In genomic region chr11:49151211-49151610, GRCh38 we compare ENCODE assay signal across 39 cellular contexts. TPM values are rescaled to one million over a fixed set of nuclear protein-coding genes. Genes with fewer than 3 reads are reported as not detected.
"Had no signal": no experiment of that assay in that cellular context is flagged by ENCODE, and none has a peak within 500 bp of the region (broad histone marks: within the 10 kb centered on the region; RNA-seq: fewer than 3 reads in every experiment).

No MANE protein-coding gene starts in this region.

- H3K27ac ChIP-seq: adrenal gland, ascending aorta, body of pancreas, brain microvascular endothelial cell, breast epithelium, cardiac muscle cell had no signal

- H3K27ac Mint-ChIP-seq: activated naive CD4-positive, alpha-beta T cell treated with anti-CD3 and anti-CD28 coated beads for 36 hours; activated naive CD4-positive, alpha-beta T cell treated with anti-CD3 and anti-CD28 coated beads, Interleukin-2, amount 10 ng/mL, durations not matched to agents 7 days and 5 days; activated naive CD4-positive, alpha-beta T cell treated with anti-CD3 and anti-CD28 coated beads, Interleukin-2, amount 50 U/mL, for 24 hours; activated naive CD4-positive, alpha-beta T cell treated with anti-CD3 and anti-CD28 coated beads, Interleukin-2, amount 50 U/mL, for 72 hours; activated naive CD8-positive, alpha-beta T cell; activated naive CD8-positive, alpha-beta T cell treated with anti-CD3 and anti-CD28 coated beads for 36 hours; activated naive CD8-positive, alpha-beta T cell treated with anti-CD3 and anti-CD28 coated beads, Interleukin-2, amount 10 ng/mL, durations not matched to agents 7 days and 5 days; activated naive CD8-positive, alpha-beta T cell treated with anti-CD3 and anti-CD28 coated beads, Interleukin-2, amount 50 U/mL, for 24 hours; activated T-cell treated with anti-CD3 and anti-CD28 coated beads, Interleukin-2, amount 50 U/mL, for 24 hours; activated T-cell treated with anti-CD3 and anti-CD28 coated beads, Interleukin-2, amount 50 U/mL, for 72 hours; activated T-helper 1 cell treated with anti-CD3 and anti-CD28 coated beads, Interleukin-12 subunit alpha, Interleukin-12 subunit beta, Interleukin-2, Interleukin-4 antibody, amounts not matched to agents 30 ng/mL and 10 ng/mL and 1 ng/mL, durations not matched to agents 14 hours and 24 hours and 36 hours; activated T-helper 17 cell treated with anti-CD3 and anti-CD28 coated beads, Interleukin-2, amount 50 U/mL, for 72 hours; brain had no signal

- H3K4me3 ChIP-seq: adrenal gland, ascending aorta, body of pancreas, breast epithelium, cardiac muscle cell had no signal

- H3K4me1 Mint-ChIP-seq: activated naive CD4-positive, alpha-beta T cell treated with anti-CD3 and anti-CD28 coated beads, Interleukin-2, amount 10 ng/mL, durations not matched to agents 7 days and 5 days; activated naive CD4-positive, alpha-beta T cell treated with anti-CD3 and anti-CD28 coated beads, Interleukin-2, amount 50 U/mL, for 24 hours; activated naive CD8-positive, alpha-beta T cell treated with anti-CD3 and anti-CD28 coated beads for 36 hours; activated naive CD8-positive, alpha-beta T cell treated with anti-CD3 and anti-CD28 coated beads, Interleukin-2, amount 10 ng/mL, durations not matched to agents 7 days and 5 days; activated naive CD8-positive, alpha-beta T cell treated with anti-CD3 and anti-CD28 coated beads, Interleukin-2, amount 50 U/mL, for 24 hours; activated T-helper 17 cell treated with anti-CD3 and anti-CD28 coated beads, Interleukin-2, amount 50 U/mL, for 72 hours; brain; central memory CD8-positive, alpha-beta T cell had no signal

- H3K27me3 Mint-ChIP-seq: activated naive CD4-positive, alpha-beta T cell treated with anti-CD3 and anti-CD28 coated beads, Interleukin-2, amount 10 ng/mL, durations not matched to agents 7 days and 5 days; activated naive CD4-positive, alpha-beta T cell treated with anti-CD3 and anti-CD28 coated beads, Interleukin-2, amount 50 U/mL, for 24 hours; activated naive CD8-positive, alpha-beta T cell; activated naive CD8-positive, alpha-beta T cell treated with anti-CD3 and anti-CD28 coated beads for 36 hours; activated naive CD8-positive, alpha-beta T cell treated with anti-CD3 and anti-CD28 coated beads, Interleukin-2, amount 10 ng/mL, durations not matched to agents 7 days and 5 days; activated naive CD8-positive, alpha-beta T cell treated with anti-CD3 and anti-CD28 coated beads, Interleukin-2, amount 50 U/mL, for 24 hours; activated T-cell treated with anti-CD3 and anti-CD28 coated beads, Interleukin-2, amount 50 U/mL, for 24 hours; activated T-helper 17 cell treated with anti-CD3 and anti-CD28 coated beads, Interleukin-2, amount 50 U/mL, for 72 hours; brain; central memory CD8-positive, alpha-beta T cell had no signal

- H3K36me3 Mint-ChIP-seq: activated naive CD4-positive, alpha-beta T cell treated with anti-CD3 and anti-CD28 coated beads, Interleukin-2, amount 10 ng/mL, durations not matched to agents 7 days and 5 days; activated naive CD4-positive, alpha-beta T cell treated with anti-CD3 and anti-CD28 coated beads, Interleukin-2, amount 50 U/mL, for 24 hours; activated naive CD4-positive, alpha-beta T cell treated with anti-CD3 and anti-CD28 coated beads, Interleukin-2, amount 50 U/mL, for 72 hours; activated naive CD8-positive, alpha-beta T cell; activated naive CD8-positive, alpha-beta T cell treated with anti-CD3 and anti-CD28 coated beads for 36 hours; activated naive CD8-positive, alpha-beta T cell treated with anti-CD3 and anti-CD28 coated beads, Interleukin-2, amount 10 ng/mL, durations not matched to agents 7 days and 5 days; brain had no signal

- H3K4me3 Mint-ChIP-seq: activated naive CD4-positive, alpha-beta T cell treated with anti-CD3 and anti-CD28 coated beads for 36 hours; activated naive CD4-positive, alpha-beta T cell treated with anti-CD3 and anti-CD28 coated beads, Interleukin-2, amount 10 ng/mL, durations not matched to agents 7 days and 5 days; activated naive CD4-positive, alpha-beta T cell treated with anti-CD3 and anti-CD28 coated beads, Interleukin-2, amount 50 U/mL, for 24 hours; activated naive CD8-positive, alpha-beta T cell; activated naive CD8-positive, alpha-beta T cell treated with anti-CD3 and anti-CD28 coated beads for 36 hours; activated naive CD8-positive, alpha-beta T cell treated with anti-CD3 and anti-CD28 coated beads, Interleukin-2, amount 10 ng/mL, durations not matched to agents 7 days and 5 days; activated naive CD8-positive, alpha-beta T cell treated with anti-CD3 and anti-CD28 coated beads, Interleukin-2, amount 50 U/mL, for 24 hours; activated T-cell treated with anti-CD3 and anti-CD28 coated beads, Interleukin-2, amount 50 U/mL, for 24 hours; activated T-cell treated with anti-CD3 and anti-CD28 coated beads, Interleukin-2, amount 50 U/mL, for 4 hours; activated T-cell treated with anti-CD3 and anti-CD28 coated beads, Interleukin-2, amount 50 U/mL, for 72 hours; activated T-helper 1 cell treated with anti-CD3 and anti-CD28 coated beads, Interleukin-12 subunit alpha, Interleukin-12 subunit beta, Interleukin-2, Interleukin-4 antibody, amounts not matched to agents 30 ng/mL and 10 ng/mL and 1 ng/mL, durations not matched to agents 14 hours and 24 hours and 36 hours; activated T-helper 17 cell treated with anti-CD3 and anti-CD28 coated beads, Interleukin-2, amount 50 U/mL, for 72 hours; brain; central memory CD8-positive, alpha-beta T cell had no signal

- H3K36me3 ChIP-seq: adrenal gland, ascending aorta, brain microvascular endothelial cell, breast epithelium, cardiac muscle cell had no signal

- H3K9me3 Mint-ChIP-seq: activated naive CD4-positive, alpha-beta T cell treated with anti-CD3 and anti-CD28 coated beads for 36 hours; activated naive CD4-positive, alpha-beta T cell treated with anti-CD3 and anti-CD28 coated beads, Interleukin-2, amount 10 ng/mL, durations not matched to agents 7 days and 5 days; activated naive CD4-positive, alpha-beta T cell treated with anti-CD3 and anti-CD28 coated beads, Interleukin-2, amount 50 U/mL, for 24 hours; activated naive CD8-positive, alpha-beta T cell treated with anti-CD3 and anti-CD28 coated beads for 36 hours; activated naive CD8-positive, alpha-beta T cell treated with anti-CD3 and anti-CD28 coated beads, Interleukin-2, amount 10 ng/mL, durations not matched to agents 7 days and 5 days; activated naive CD8-positive, alpha-beta T cell treated with anti-CD3 and anti-CD28 coated beads, Interleukin-2, amount 50 U/mL, for 24 hours; activated T-cell treated with anti-CD3 and anti-CD28 coated beads, Interleukin-2, amount 50 U/mL, for 24 hours; activated T-cell treated with anti-CD3 and anti-CD28 coated beads, Interleukin-2, amount 50 U/mL, for 72 hours; activated T-helper 1 cell treated with anti-CD3 and anti-CD28 coated beads, Interleukin-12 subunit alpha, Interleukin-12 subunit beta, Interleukin-2, Interleukin-4 antibody, amounts not matched to agents 30 ng/mL and 10 ng/mL and 1 ng/mL, durations not matched to agents 14 hours and 24 hours and 36 hours; activated T-helper 17 cell treated with anti-CD3 and anti-CD28 coated beads, Interleukin-2, amount 50 U/mL, for 72 hours; central memory CD8-positive, alpha-beta T cell had no signal

- H3K27me3 ChIP-seq: adrenal gland, ascending aorta, body of pancreas, brain microvascular endothelial cell, breast epithelium, cardiac muscle cell had no signal

- DNase-seq: activated effector memory CD4-positive, alpha-beta T cell treated with anti-CD3 and anti-CD28 coated beads, Interleukin-2, amount 50 U/mL, for 16 hours; activated effector memory CD4-positive, alpha-beta T cell treated with Interleukin-2 at 50 U/mL for 16 hours; activated gamma-delta T cell; activated gamma-delta T cell treated with Interleukin-2 at 50 U/mL for 16 hours; activated naive CD4-positive, alpha-beta T cell; activated naive CD4-positive, alpha-beta T cell treated with anti-CD3 and anti-CD28 coated beads for 36 hours; activated naive CD4-positive, alpha-beta T cell treated with anti-CD3 and anti-CD28 coated beads, Interleukin-2, amount 10 ng/mL, durations not matched to agents 7 days and 5 days; activated naive CD4-positive, alpha-beta T cell treated with anti-CD3 and anti-CD28 coated beads, Interleukin-2, amount 50 U/mL, for 16 hours; activated naive CD4-positive, alpha-beta T cell treated with Interleukin-2 at 50 U/mL for 16 hours; activated naive CD8-positive, alpha-beta T cell treated with anti-CD3 and anti-CD28 coated beads for 36 hours; activated naive CD8-positive, alpha-beta T cell treated with anti-CD3 and anti-CD28 coated beads, Interleukin-2, amount 10 ng/mL, durations not matched to agents 7 days and 5 days; activated naive CD8-positive, alpha-beta T cell treated with anti-CD3 and anti-CD28 coated beads, Interleukin-2, amount 50 U/mL, for 24 hours; activated T-cell treated with anti-CD3 and anti-CD28 coated beads, Interleukin-2, amount 50 U/mL, for 1 hour; activated T-cell treated with anti-CD3 and anti-CD28 coated beads, Interleukin-2, amount 50 U/mL, for 24 hours; activated T-cell treated with anti-CD3 and anti-CD28 coated beads, Interleukin-2, amount 50 U/mL, for 4 hours; activated T-cell treated with anti-CD3 and anti-CD28 coated beads, Interleukin-2, amount 50 U/mL, for 48 hours; activated T-cell treated with anti-CD3 and anti-CD28 coated beads, Interleukin-2, amount 50 U/mL, for 72 hours; adrenal gland; amniotic stem cell; amygdala; anterior cingulate cortex; aorta; body of pancreas; brain microvascular endothelial cell; caudate nucleus; central memory CD4-positive, alpha-beta T cell; cerebellar nuclear complex had no signal

- FAIRE-seq: astrocyte had no signal

RNA-seq across cellular contexts. Expression of gene FOLH1, which starts 57.2 kb away (rescaled TPM):
- total RNA-seq: activated naive CD4-positive, alpha-beta T cell treated with anti-CD3 and anti-CD28 coated beads for 36 hours; activated naive CD4-positive, alpha-beta T cell treated with anti-CD3 and anti-CD28 coated beads, Interleukin-2, amount 50 U/mL, for 72 hours; activated naive CD8-positive, alpha-beta T cell treated with anti-CD3 and anti-CD28 coated beads for 36 hours; activated naive CD8-positive, alpha-beta T cell treated with anti-CD3 and anti-CD28 coated beads, Interleukin-2, amount 10 ng/mL, durations not matched to agents 7 days and 5 days; activated T-cell treated with anti-CD3 and anti-CD28 coated beads, Interleukin-2, amount 50 U/mL, for 4 hours; activated T-cell treated with anti-CD3 and anti-CD28 coated beads, Interleukin-2, amount 50 U/mL, for 72 hours; activated T-helper 1 cell treated with anti-CD3 and anti-CD28 coated beads, Interleukin-12 subunit alpha, Interleukin-12 subunit beta, Interleukin-2, Interleukin-4 antibody, amounts not matched to agents 30 ng/mL and 10 ng/mL and 1 ng/mL, durations not matched to agents 14 hours and 24 hours and 36 hours; activated T-helper 17 cell treated with anti-CD3 and anti-CD28 coated beads, Interleukin-2, amount 50 U/mL, for 72 hours; ascending aorta; cardiac muscle cell; chondrocyte had no signal
